In genomic region chr11:121886956-121887355, GRCh38 we compare ENCODE assay signal across 19 cellular contexts.
"Had no signal": no experiment of that assay in that cellular context is flagged by ENCODE, and none has a peak within 500 bp of the region (broad histone marks: within the 10 kb centered on the region; RNA-seq: fewer than 3 reads in every experiment).

No MANE protein-coding gene starts in this region.

- DNase-seq: activated CD4-positive, alpha-beta T cell treated with anti-CD3 and anti-CD28 coated beads for 1 hour; activated CD4-positive, alpha-beta T cell treated with anti-CD3 and anti-CD28 coated beads, Interleukin-2, amount 50 U/mL, for 1 hour; activated CD8-positive, alpha-beta T cell treated with anti-CD3 and anti-CD28 coated beads for 36 hours; activated gamma-delta T cell treated with Interleukin-2 at 50 U/mL for 16 hours; activated naive CD8-positive, alpha-beta T cell treated with anti-CD3 and anti-CD28 coated beads, Interleukin-2, amount 50 U/mL, for 24 hours; activated T-cell treated with anti-CD3 and anti-CD28 coated beads, Interleukin-2, amount 50 U/mL, for 4 hours; colonic mucosa; effector CD8-positive, alpha-beta T cell; immature natural killer cell; kidney; lower lobe of right lung; mesenchymal stem cell; naive thymus-derived CD8-positive, alpha-beta T cell; occipital lobe; stimulated activated CD4-positive, alpha-beta T cell treated with anti-CD3 and anti-CD28 coated beads, Interleukin-1b, Interleukin-23, amount 100 ng/mL, for 48 hours; stimulated activated naive B cell treated with anti-CD40 and anti-IgM and Interleukin-4, amounts not matched to agents 10 μg/mL and 1 μg/mL and 100 μg/mL, for 72 hours; stomach; T-helper 2 cell; upper lobe of left lung had no signal
